12 cellular contexts compared by ENCODE assay signal in genomic region chr5:74542477-74542876, GRCh38.
DNase-seq lines count a peak whose midpoint lies in the region; ATAC-seq and TF ChIP-seq lines count a peak whose summit lies in the region.
"Had no signal": no experiment of that assay in that cellular context is flagged by ENCODE, and none has a peak within 500 bp of the region (broad histone marks: within the 10 kb centered on the region; RNA-seq: fewer than 3 reads in every experiment).

No MANE protein-coding gene starts in this region.

- no peaks in the 10 kb centered on the region for H3K36me3 Mint-ChIP-seq in activated T-cell treated with anti-CD3 and anti-CD28 coated beads, Interleukin-2, amount 50 U/mL, for 72 hours (ENCODE audit: insufficient read depth in 2 of 2)

- no peaks in the 10 kb centered on the region for H4K20me1 ChIP-seq in SK-N-SH (ENCODE audit: insufficient read depth)

- peak overlapping the region; percentile 77 to 95; a peak in 3 of 4 replicates for H3K27ac ChIP-seq in SK-N-SH (ENCODE audit: low read depth in 2 of 2, low read length in 1 of 2)
- H3K27ac ChIP-seq in VCaP = peak overlapping the region; percentile 40; the same call in 1 of the 2 replicates

- no peak for DNase-seq in SK-N-SH
- DNase-seq in glomerular visceral epithelial cell (ENCODE audit: extremely low spot score) = peak; percentile 52
- no peak for DNase-seq in activated T-cell treated with anti-CD3 and anti-CD28 coated beads, Interleukin-2, amount 50 U/mL, for 72 hours
- no peak for DNase-seq in NCI-H2196 (lab: John Stamatoyannopoulos, UW; ENCODE audit: unreplicated experiment)
- DNase-seq: activated CD4-positive, alpha-beta T cell treated with anti-CD3 and anti-CD28 coated beads, Interleukin-2, amount 10 ng/mL, durations not matched to agents 24 days and 14 days; hippocampal formation; T-helper 17 cell had no signal

- no peak overlapping the region for H3K4me3 ChIP-seq in SK-N-SH (ENCODE audit: low read depth in 2 of 2, low read length in 1 of 2)

- peaks cover 26% of the 10 kb centered on the region for H3F3A ChIP-seq in SK-N-SH (replicated peaks; ENCODE audit: insufficient read depth)

- no peak overlapping the region for H2AFZ ChIP-seq in SK-N-SH (ENCODE audit: low read depth)

- TF ChIP-seq CTCF in SK-N-SH (IDR thresholded peaks at IDR 0.05) = 0 out of 2 replicates have a peak, but pooled peaks have one; percentile 10
- TF ChIP-seq CTCF in VCaP (conservative IDR thresholded peaks at IDR 0.05) = no peak

- 74% methylated on average over 3 of the region's 3 CpGs for WGBS in SK-N-SH (ENCODE audit: low lambda C conversion rate)

- no peak for TF ChIP-seq EP300 in SK-N-SH (IDR thresholded peaks at IDR 0.05; ENCODE audit: borderline replicate concordance in 1 of 2, low read depth in 1 of 2, low read length in 1 of 2)

- no peaks in the 10 kb centered on the region for H3K36me3 ChIP-seq in SK-N-SH (replicated peaks in 1 of 2; ENCODE audit: control insufficient read depth in 1 of 2, insufficient read depth in 2 of 2, low read length in 1 of 2)

- H3K4me1 ChIP-seq in SK-N-SH (ENCODE audit: control insufficient read depth in 1 of 2, insufficient read depth in 2 of 2, low read depth in 1 of 2, low read length in 1 of 2) = peaks cover 13 to 40% of the 10 kb centered on the region in 2 experiments; a peak in 3 of 4 replicates

- peak overlapping the region; percentile 73; the same call in 1 of the 2 replicates for H3K4me2 ChIP-seq in SK-N-SH

- no peaks in the 10 kb centered on the region for H3K9me3 ChIP-seq in SK-N-SH

- H3K4me1 Mint-ChIP-seq in activated T-cell treated with anti-CD3 and anti-CD28 coated beads, Interleukin-2, amount 50 U/mL, for 72 hours (ENCODE audit: low read depth) = no peaks in the 10 kb centered on the region
- H3K4me1 Mint-ChIP-seq: activated CD4-positive, alpha-beta T cell treated with anti-CD3 and anti-CD28 coated beads, Interleukin-2, amount 10 ng/mL, durations not matched to agents 24 days and 14 days; T-helper 17 cell had no signal

- H3K79me2 ChIP-seq in SK-N-SH (ENCODE audit: insufficient read depth) = no peaks in the 10 kb centered on the region

- no peak overlapping the region for H3K4me3 Mint-ChIP-seq in activated T-cell treated with anti-CD3 and anti-CD28 coated beads, Interleukin-2, amount 50 U/mL, for 72 hours
- H3K4me3 Mint-ChIP-seq: activated CD4-positive, alpha-beta T cell treated with anti-CD3 and anti-CD28 coated beads, Interleukin-2, amount 10 ng/mL, durations not matched to agents 24 days and 14 days; T-helper 17 cell had no signal

- ATAC-seq in SK-N-SH treated with all-trans-retinoic acid at 6 μM for 48 hours (no peak; the same call in 2 of the 3 replicates), HG03521 (IDR thresholded peaks at IDR 0.05; ENCODE audit: unreplicated experiment) (no peak), GM18907 (IDR thresholded peaks at IDR 0.05; ENCODE audit: unreplicated experiment) (no peak)
- no peak for ATAC-seq in activated T-cell treated with anti-CD3 and anti-CD28 coated beads, Interleukin-2, amount 50 U/mL, for 72 hours (replicated peaks in 1 of 2)
- ATAC-seq: T-helper 17 cell had no signal

- H3K27me3 Mint-ChIP-seq in activated T-cell treated with anti-CD3 and anti-CD28 coated beads, Interleukin-2, amount 50 U/mL, for 72 hours (ENCODE audit: low read depth) = peaks cover 25% of the 10 kb centered on the region

- TF ChIP-seq RAD21 in SK-N-SH (IDR thresholded peaks at IDR 0.05; ENCODE audit: low read length) = no peak

- no peaks in the 10 kb centered on the region for H3K9me3 Mint-ChIP-seq in activated T-cell treated with anti-CD3 and anti-CD28 coated beads, Interleukin-2, amount 50 U/mL, for 72 hours
- H3K9me3 Mint-ChIP-seq: activated CD4-positive, alpha-beta T cell treated with anti-CD3 and anti-CD28 coated beads, Interleukin-2, amount 10 ng/mL, durations not matched to agents 24 days and 14 days; nephron progenitor cell had no signal

- POLR2A ChIA-PET in SK-N-SH (lab: Yijun Ruan, JAX) = no interaction called here

- H3K27ac Mint-ChIP-seq in activated T-cell treated with anti-CD3 and anti-CD28 coated beads, Interleukin-2, amount 50 U/mL, for 72 hours = no peak overlapping the region
- H3K27ac Mint-ChIP-seq: activated CD4-positive, alpha-beta T cell treated with anti-CD3 and anti-CD28 coated beads, Interleukin-2, amount 10 ng/mL, durations not matched to agents 24 days and 14 days; T-helper 17 cell had no signal

- H3K27me3 ChIP-seq in SK-N-SH (ENCODE audit: insufficient read depth) = no peaks in the 10 kb centered on the region

- CTCF ChIA-PET in SK-N-SH (lab: Yijun Ruan, JAX) = interaction anchor here (0.7 kb wide), 1 partner anchor 31 kb away, joined by 3 read pairs; no protein-coding TSS in a partner anchor

- no peaks in the 10 kb centered on the region for H3K9me2 ChIP-seq in SK-N-SH

- peak overlapping the region; percentile 72; the same call in 1 of the 2 replicates for H3K9ac ChIP-seq in SK-N-SH

TF ChIP-seq in SK-N-SH, 30 proteins besides CTCF, POLR2A, EP300 and RAD21 (continues in another document):
- TF ChIP-seq RFX5 (IDR thresholded peaks at IDR 0.05; ENCODE audit: low read length) (no peak), POLR2AphosphoS5 (IDR thresholded peaks at IDR 0.05; ENCODE audit: low read depth, low read length) (no peak), RXRA (IDR thresholded peaks at IDR 0.05; ENCODE audit: borderline replicate concordance, low read depth) (no peak), JUND (IDR thresholded peaks at IDR 0.05) (no peak), NFIC (IDR thresholded peaks at IDR 0.05; ENCODE audit: borderline replicate concordance) (no peak), CHD2 (IDR thresholded peaks at IDR 0.05; ENCODE audit: low read length, partially characterized antibody) (no peak), TEAD4 (IDR thresholded peaks at IDR 0.05; ENCODE audit: borderline replicate concordance, insufficient read depth) (no peak), GABPA (IDR thresholded peaks at IDR 0.05; ENCODE audit: low read depth) (no peak), SMC3 (IDR thresholded peaks at IDR 0.05; ENCODE audit: low read depth, low read length) (no peak), ELF1 (IDR thresholded peaks at IDR 0.05) (no peak), PBX3 (IDR thresholded peaks at IDR 0.05) (no peak), RCOR1 (IDR thresholded peaks at IDR 0.05; ENCODE audit: low read length) (no peak)
- TF ChIP-seq, protein P1, sequence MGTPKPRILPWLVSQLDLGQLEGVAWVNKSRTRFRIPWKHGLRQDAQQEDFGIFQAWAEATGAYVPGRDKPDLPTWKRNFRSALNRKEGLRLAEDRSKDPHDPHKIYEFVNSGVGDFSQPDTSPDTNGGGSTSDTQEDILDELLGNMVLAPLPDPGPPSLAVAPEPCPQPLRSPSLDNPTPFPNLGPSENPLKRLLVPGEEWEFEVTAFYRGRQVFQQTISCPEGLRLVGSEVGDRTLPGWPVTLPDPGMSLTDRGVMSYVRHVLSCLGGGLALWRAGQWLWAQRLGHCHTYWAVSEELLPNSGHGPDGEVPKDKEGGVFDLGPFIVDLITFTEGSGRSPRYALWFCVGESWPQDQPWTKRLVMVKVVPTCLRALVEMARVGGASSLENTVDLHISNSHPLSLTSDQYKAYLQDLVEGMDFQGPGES (IDR thresholded peaks at IDR 0.05; ENCODE audit: low read depth, low read length) = no peak

TF ChIP-seq in SK-N-SH treated with all-trans-retinoic acid at 6 μM for 48 hours, 23 proteins besides CTCF, POLR2A, EP300 and RAD21 (continues in another document):
- TF ChIP-seq CSDC2 (CRISPR knock-in tag; IDR thresholded peaks at IDR 0.05) = no peak
- TF ChIP-seq, protein P2, sequence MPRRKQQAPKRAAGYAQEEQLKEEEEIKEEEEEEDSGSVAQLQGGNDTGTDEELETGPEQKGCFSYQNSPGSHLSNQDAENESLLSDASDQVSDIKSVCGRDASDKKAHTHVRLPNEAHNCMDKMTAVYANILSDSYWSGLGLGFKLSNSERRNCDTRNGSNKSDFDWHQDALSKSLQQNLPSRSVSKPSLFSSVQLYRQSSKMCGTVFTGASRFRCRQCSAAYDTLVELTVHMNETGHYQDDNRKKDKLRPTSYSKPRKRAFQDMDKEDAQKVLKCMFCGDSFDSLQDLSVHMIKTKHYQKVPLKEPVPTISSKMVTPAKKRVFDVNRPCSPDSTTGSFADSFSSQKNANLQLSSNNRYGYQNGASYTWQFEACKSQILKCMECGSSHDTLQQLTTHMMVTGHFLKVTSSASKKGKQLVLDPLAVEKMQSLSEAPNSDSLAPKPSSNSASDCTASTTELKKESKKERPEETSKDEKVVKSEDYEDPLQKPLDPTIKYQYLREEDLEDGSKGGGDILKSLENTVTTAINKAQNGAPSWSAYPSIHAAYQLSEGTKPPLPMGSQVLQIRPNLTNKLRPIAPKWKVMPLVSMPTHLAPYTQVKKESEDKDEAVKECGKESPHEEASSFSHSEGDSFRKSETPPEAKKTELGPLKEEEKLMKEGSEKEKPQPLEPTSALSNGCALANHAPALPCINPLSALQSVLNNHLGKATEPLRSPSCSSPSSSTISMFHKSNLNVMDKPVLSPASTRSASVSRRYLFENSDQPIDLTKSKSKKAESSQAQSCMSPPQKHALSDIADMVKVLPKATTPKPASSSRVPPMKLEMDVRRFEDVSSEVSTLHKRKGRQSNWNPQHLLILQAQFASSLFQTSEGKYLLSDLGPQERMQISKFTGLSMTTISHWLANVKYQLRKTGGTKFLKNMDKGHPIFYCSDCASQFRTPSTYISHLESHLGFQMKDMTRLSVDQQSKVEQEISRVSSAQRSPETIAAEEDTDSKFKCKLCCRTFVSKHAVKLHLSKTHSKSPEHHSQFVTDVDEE (CRISPR knock-in tag; IDR thresholded peaks at IDR 0.05) = no peak
- no peak for TF ChIP-seq ZNF565 (CRISPR knock-in tag; conservative IDR thresholded peaks at IDR 0.05; ENCODE audit: low read depth)
- TF ChIP-seq OSR1 (CRISPR knock-in tag; IDR thresholded peaks at IDR 0.05) = no peak
- TF ChIP-seq, protein P3, sequence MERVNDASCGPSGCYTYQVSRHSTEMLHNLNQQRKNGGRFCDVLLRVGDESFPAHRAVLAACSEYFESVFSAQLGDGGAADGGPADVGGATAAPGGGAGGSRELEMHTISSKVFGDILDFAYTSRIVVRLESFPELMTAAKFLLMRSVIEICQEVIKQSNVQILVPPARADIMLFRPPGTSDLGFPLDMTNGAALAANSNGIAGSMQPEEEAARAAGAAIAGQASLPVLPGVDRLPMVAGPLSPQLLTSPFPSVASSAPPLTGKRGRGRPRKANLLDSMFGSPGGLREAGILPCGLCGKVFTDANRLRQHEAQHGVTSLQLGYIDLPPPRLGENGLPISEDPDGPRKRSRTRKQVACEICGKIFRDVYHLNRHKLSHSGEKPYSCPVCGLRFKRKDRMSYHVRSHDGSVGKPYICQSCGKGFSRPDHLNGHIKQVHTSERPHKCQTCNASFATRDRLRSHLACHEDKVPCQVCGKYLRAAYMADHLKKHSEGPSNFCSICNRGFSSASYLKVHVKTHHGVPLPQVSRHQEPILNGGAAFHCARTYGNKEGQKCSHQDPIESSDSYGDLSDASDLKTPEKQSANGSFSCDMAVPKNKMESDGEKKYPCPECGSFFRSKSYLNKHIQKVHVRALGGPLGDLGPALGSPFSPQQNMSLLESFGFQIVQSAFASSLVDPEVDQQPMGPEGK (CRISPR knock-in tag; IDR thresholded peaks at IDR 0.05; ENCODE audit: borderline replicate concordance) = no peak
- no peak for TF ChIP-seq PPARA (CRISPR knock-in tag; IDR thresholded peaks at IDR 0.05; ENCODE audit: borderline replicate concordance)
- no peak for TF ChIP-seq SNAI2 (CRISPR knock-in tag; IDR thresholded peaks at IDR 0.05)
- no peak for TF ChIP-seq ESRRG (CRISPR knock-in tag; IDR thresholded peaks at IDR 0.05)
- no peak for TF ChIP-seq BACH2 (CRISPR knock-in tag; IDR thresholded peaks at IDR 0.05; ENCODE audit: borderline replicate concordance)
